Comparison of ENCODE assay signal across 25 cellular contexts in the genomic region with DNA sequence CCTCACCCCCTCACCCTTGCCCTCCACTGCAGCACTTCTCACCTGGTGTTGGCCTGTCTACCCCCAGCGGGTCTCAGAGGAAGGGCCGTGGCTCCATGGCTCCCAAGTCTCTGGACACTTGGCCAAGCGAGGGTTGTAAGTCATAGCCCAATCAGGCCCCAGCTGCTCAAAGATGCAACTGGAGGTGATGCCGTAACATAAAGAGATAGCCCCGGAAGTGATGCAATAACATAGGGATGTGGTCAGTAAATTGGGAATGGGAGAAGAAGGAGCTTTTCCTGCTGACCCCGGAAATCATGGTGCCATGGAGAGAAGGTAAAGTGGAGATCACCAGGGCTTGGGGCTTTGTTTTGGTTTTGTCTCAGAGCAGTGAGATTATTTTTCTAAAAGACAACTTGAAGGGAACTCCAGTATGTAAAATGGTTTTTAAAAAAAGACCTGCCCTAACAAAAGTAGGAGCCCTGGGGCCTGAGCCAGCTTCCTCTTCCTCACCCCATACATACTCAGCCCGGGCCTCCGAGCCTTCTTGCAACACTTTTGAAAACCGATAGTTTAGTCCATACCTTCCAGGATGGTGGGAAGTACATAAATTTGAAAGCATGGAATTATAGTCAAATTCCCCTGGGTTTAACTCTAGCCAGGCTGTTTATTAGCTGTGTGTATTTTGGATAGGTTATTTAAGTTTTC.
DNase-seq lines count a peak whose midpoint lies in the region; ATAC-seq and TF ChIP-seq lines count a peak whose summit lies in the region.
"Had no signal": no experiment of that assay in that cellular context is flagged by ENCODE, and none has a peak within 500 bp of the region (broad histone marks: within the 10 kb centered on the region; RNA-seq: fewer than 3 reads in every experiment).

No MANE protein-coding gene starts in this region.

- H3K27ac Mint-ChIP-seq in CD14-positive monocyte (peak overlapping the region in 6 of 7 donors; percentile 16 to 88 (median 76)), T-helper 17 cell (no peak overlapping the region)
- H3K27ac Mint-ChIP-seq: activated B cell treated with CpG ODN at 0.5 μM for 24 hours; activated naive CD4-positive, alpha-beta T cell treated with anti-CD3 and anti-CD28 coated beads, Interleukin-2, amount 50 U/mL, for 24 hours; activated T-helper 1 cell treated with anti-CD3 and anti-CD28 coated beads, Interleukin-12 subunit alpha, Interleukin-12 subunit beta, Interleukin-2, Interleukin-4 antibody, amounts not matched to agents 30 ng/mL and 10 ng/mL and 1 ng/mL, durations not matched to agents 14 hours and 24 hours and 36 hours; B cell had no signal

- no peak overlapping the region for H3K4me3 ChIP-seq in Karpas-422 (ENCODE audit: low read length)
- H3K4me3 ChIP-seq in osteoblast (ENCODE audit: insufficient read depth, low read length), result no peak overlapping the region
- H3K4me3 ChIP-seq: hepatocyte, psoas muscle, suprapubic skin had no signal

- H4K20me1 ChIP-seq in Karpas-422 (ENCODE audit: insufficient read depth, low read depth, low read length) (no peaks in the 10 kb centered on the region), osteoblast (ENCODE audit: insufficient read depth, low read length) (no peaks in the 10 kb centered on the region)

- H3K4me1 Mint-ChIP-seq in CD14-positive monocyte (peaks cover 19% of the 10 kb centered on the region), T-helper 17 cell (no peaks in the 10 kb centered on the region)
- H3K4me1 Mint-ChIP-seq: activated B cell treated with CpG ODN at 0.5 μM for 24 hours; activated naive CD4-positive, alpha-beta T cell treated with anti-CD3 and anti-CD28 coated beads, Interleukin-2, amount 50 U/mL, for 24 hours; B cell had no signal

- no peak for ATAC-seq in HG02870 (IDR thresholded peaks at IDR 0.05; ENCODE audit: unreplicated experiment)
- no peak for ATAC-seq in HG03135 (IDR thresholded peaks at IDR 0.05; ENCODE audit: unreplicated experiment)
- no peak for ATAC-seq in T-helper 17 cell
- ATAC-seq: left colon, psoas muscle, SK-N-SH treated with all-trans-retinoic acid at 6 μM for 48 hours had no signal

- intact Hi-C loops in CD14-positive monocyte (cut with micrococcal nuclease), result no loop called here

- H3K4me1 ChIP-seq in Karpas-422 (ENCODE audit: low read length), result peaks cover 22% of the 10 kb centered on the region
- peaks cover 32% of the 10 kb centered on the region for H3K4me1 ChIP-seq in osteoblast (ENCODE audit: insufficient read depth, low read length)

- H3K79me2 ChIP-seq in Karpas-422 (ENCODE audit: low read length) (no peaks in the 10 kb centered on the region), osteoblast (ENCODE audit: insufficient read depth, low read length) (no peaks in the 10 kb centered on the region)
- H3K79me2 ChIP-seq: hepatocyte had no signal

- H3K27me3 Mint-ChIP-seq in CD14-positive monocyte (ENCODE audit: low read depth in 3 of 3), result peaks cover 0 to 2% (median 1%) of the 10 kb centered on the region in 3 donors
- no peaks in the 10 kb centered on the region for H3K27me3 Mint-ChIP-seq in T-helper 17 cell
- H3K27me3 Mint-ChIP-seq: activated naive CD4-positive, alpha-beta T cell treated with anti-CD3 and anti-CD28 coated beads, Interleukin-2, amount 50 U/mL, for 24 hours had no signal

- H3K9me3 ChIP-seq in Karpas-422 (ENCODE audit: low read length), result no peaks in the 10 kb centered on the region
- H3K9me3 ChIP-seq in osteoblast (ENCODE audit: low read depth, low read length), result no peaks in the 10 kb centered on the region
- no peaks in the 10 kb centered on the region for H3K9me3 ChIP-seq in T-helper 17 cell (ENCODE audit: control insufficient read depth, low read length, poor library complexity, severe bottlenecking)
- H3K9me3 ChIP-seq: psoas muscle, suprapubic skin had no signal

- H3K4me3 Mint-ChIP-seq in CD14-positive monocyte, result peak overlapping the region in 1 of 2 donors; percentile 40
- no peak overlapping the region for H3K4me3 Mint-ChIP-seq in T-helper 17 cell
- H3K4me3 Mint-ChIP-seq: activated B cell treated with CpG ODN at 0.5 μM for 24 hours; activated naive CD4-positive, alpha-beta T cell treated with anti-CD3 and anti-CD28 coated beads, Interleukin-2, amount 50 U/mL, for 24 hours; activated T-helper 1 cell treated with anti-CD3 and anti-CD28 coated beads, Interleukin-12 subunit alpha, Interleukin-12 subunit beta, Interleukin-2, Interleukin-4 antibody, amounts not matched to agents 30 ng/mL and 10 ng/mL and 1 ng/mL, durations not matched to agents 14 hours and 24 hours and 36 hours; B cell had no signal

- no peak overlapping the region for H2AFZ ChIP-seq in Karpas-422 (ENCODE audit: low read length)
- H2AFZ ChIP-seq in osteoblast (ENCODE audit: low read length), result no peak overlapping the region
- H2AFZ ChIP-seq: hepatocyte had no signal

- H3K36me3 ChIP-seq in Karpas-422 (ENCODE audit: insufficient read depth, low read length) (no peaks in the 10 kb centered on the region), osteoblast (ENCODE audit: insufficient read depth, low read length) (no peaks in the 10 kb centered on the region)
- H3K36me3 ChIP-seq: suprapubic skin had no signal

- H3K9ac ChIP-seq in Karpas-422 (ENCODE audit: low read length), result no peak overlapping the region

- H3K36me3 Mint-ChIP-seq in CD14-positive monocyte (no peaks in the 10 kb centered on the region), T-helper 17 cell (ENCODE audit: low read depth) (no peaks in the 10 kb centered on the region)
- H3K36me3 Mint-ChIP-seq: activated naive CD4-positive, alpha-beta T cell treated with anti-CD3 and anti-CD28 coated beads, Interleukin-2, amount 50 U/mL, for 24 hours had no signal

- peaks cover 0 to 2% (median 0%) of the 10 kb centered on the region in 7 donors for H3K9me3 Mint-ChIP-seq in CD14-positive monocyte
- H3K9me3 Mint-ChIP-seq: activated B cell treated with CpG ODN at 0.5 μM for 24 hours; activated naive CD4-positive, alpha-beta T cell treated with anti-CD3 and anti-CD28 coated beads, Interleukin-2, amount 50 U/mL, for 24 hours; activated T-helper 1 cell treated with anti-CD3 and anti-CD28 coated beads, Interleukin-12 subunit alpha, Interleukin-12 subunit beta, Interleukin-2, Interleukin-4 antibody, amounts not matched to agents 30 ng/mL and 10 ng/mL and 1 ng/mL, durations not matched to agents 14 hours and 24 hours and 36 hours had no signal

- H3K9me2 ChIP-seq in Karpas-422 (replicated peaks; ENCODE audit: insufficient read depth, low read length), result no peaks in the 10 kb centered on the region

- DNase-seq in CD14-positive monocyte (ENCODE audit: low spot score) (peak; percentile 46), Karpas-422 (peak; percentile 62), SKM-1 (lab: John Stamatoyannopoulos, UW; ENCODE audit: unreplicated experiment) (peak; percentile 9), fibroblast of the conjunctiva (ENCODE audit: low read depth) (peak; percentile 29), osteoblast (ENCODE audit: insufficient read length, low spot score, missing footprints) (no peak), T-helper 17 cell (no peak)
- DNase-seq: activated B cell treated with CpG ODN at 0.5 μM for 24 hours; activated CD4-positive, alpha-beta T cell treated with anti-CD3 and anti-CD28 coated beads, Interleukin-2, amount 50 U/mL, for 4 hours; activated CD8-positive, alpha-beta memory T cell treated with anti-CD3 and anti-CD28 coated beads, Interleukin-2, amount 50 U/mL, for 4 hours; amygdala; foreskin melanocyte; GDM1; left colon; NCI-H2029 treated with DMSO at 0.1 percent for 48 hours; psoas muscle; stimulated activated naive CD4-positive, alpha-beta T cell had no signal

- H3K27ac ChIP-seq in Karpas-422 (ENCODE audit: low read length), result no peak overlapping the region
- H3K27ac ChIP-seq in osteoblast (ENCODE audit: low read depth, low read length), result no peak overlapping the region
- H3K27ac ChIP-seq: hepatocyte, psoas muscle, RWPE1, suprapubic skin had no signal

- H3K4me2 ChIP-seq in Karpas-422 (ENCODE audit: low read depth, low read length, poor library complexity, severe bottlenecking), result peak overlapping the region; percentile 39
- H3K4me2 ChIP-seq in osteoblast (ENCODE audit: insufficient read depth, low read length), result no peak overlapping the region
- H3K4me2 ChIP-seq: hepatocyte had no signal

- H3K27me3 ChIP-seq in Karpas-422 (ENCODE audit: low read length) (0 out of 2 replicates have a peak, but pooled peaks cover 5% of the 10 kb centered on the region), osteoblast (ENCODE audit: insufficient read depth, low read length) (no peaks in the 10 kb centered on the region)
- H3K27me3 ChIP-seq: hepatocyte, suprapubic skin had no signal

- TF ChIP-seq CTCF in CD14-positive monocyte (IDR thresholded peaks at IDR 0.05) (no peak), osteoblast (IDR thresholded peaks at IDR 0.05; ENCODE audit: extremely low read depth, low read depth, low read length) (no peak)

Comparison
In these comparisons a context has a peak if more than half of its experiments do, and no peak if none do; other contexts are left out.
1. DNase-seq: peak in CD14-positive monocyte (single experiment), Karpas-422 (single experiment), SKM-1 (single experiment) and fibroblast of the conjunctiva (single experiment); none in osteoblast (single experiment) and T-helper 17 cell (0 of 3).